ENCODE assay signal across 22 cellular contexts in genomic region chr2:236867441-236868260, GRCh38.
DNase-seq lines count a peak whose midpoint lies in the region; ATAC-seq and TF ChIP-seq lines count a peak whose summit lies in the region.
"Had no signal": no experiment of that assay in that cellular context is flagged by ENCODE, and none has a peak within 500 bp of the region (broad histone marks: within the 10 kb centered on the region; RNA-seq: fewer than 3 reads in every experiment).

No MANE protein-coding gene starts in this region.

- no peaks in the 10 kb centered on the region; the same call in 1 of the 2 replicates for H3K27me3 Mint-ChIP-seq in HFFc6 (ENCODE audit: insufficient read depth)
- H3K27me3 Mint-ChIP-seq in dendritic cell treated with granulocyte-macrophage colony-stimulating factor and Interleukin-4, amounts not matched to agents 40 ng/mL and 50 ng/mL, for 4 days: peaks cover under 1% of the 10 kb centered on the region
- H3K27me3 Mint-ChIP-seq: activated CD4-positive, alpha-beta T cell treated with anti-CD3 and anti-CD28 coated beads, Interleukin-2, amount 10 ng/mL, durations not matched to agents 7 days and 5 days; stimulated activated naive B cell treated with anti-CD40 and anti-IgM and Interleukin-4, amounts not matched to agents 10 μg/mL and 1 μg/mL and 100 μg/mL, for 72 hours had no signal

- H2BK120ac ChIP-seq in mesendoderm (ENCODE audit: low read depth, low read length): no peak overlapping the region

- H3K36me3 Mint-ChIP-seq in HFFc6 (ENCODE audit: low read depth): peaks cover 28% of the 10 kb centered on the region
- H3K36me3 Mint-ChIP-seq in dendritic cell treated with granulocyte-macrophage colony-stimulating factor and Interleukin-4, amounts not matched to agents 40 ng/mL and 50 ng/mL, for 4 days (ENCODE audit: low read depth): peaks cover 25% of the 10 kb centered on the region
- H3K36me3 Mint-ChIP-seq: stimulated activated naive B cell treated with anti-CD40 and anti-IgM and Interleukin-4, amounts not matched to agents 10 μg/mL and 1 μg/mL and 100 μg/mL, for 72 hours had no signal

- H3K56ac ChIP-seq in mesendoderm (ENCODE audit: low read length): no peak overlapping the region

- peaks cover 13% of the 10 kb centered on the region; the same call in 1 of the 2 replicates for H3K9me3 Mint-ChIP-seq in HFFc6
- H3K9me3 Mint-ChIP-seq in dendritic cell treated with granulocyte-macrophage colony-stimulating factor and Interleukin-4, amounts not matched to agents 40 ng/mL and 50 ng/mL, for 4 days: peaks cover 31% of the 10 kb centered on the region

- intact Hi-C loops in dendritic cell treated with granulocyte-macrophage colony-stimulating factor and Interleukin-4, amounts not matched to agents 40 ng/mL and 50 ng/mL, for 4 days (cut with micrococcal nuclease): no loop called here

- H3K4me3 Mint-ChIP-seq in HFFc6: no peak overlapping the region
- no peak overlapping the region for H3K4me3 Mint-ChIP-seq in dendritic cell treated with granulocyte-macrophage colony-stimulating factor and Interleukin-4, amounts not matched to agents 40 ng/mL and 50 ng/mL, for 4 days
- H3K4me3 Mint-ChIP-seq: activated CD4-positive, alpha-beta T cell treated with anti-CD3 and anti-CD28 coated beads, Interleukin-2, amount 10 ng/mL, durations not matched to agents 7 days and 5 days; stimulated activated naive B cell treated with anti-CD40 and anti-IgM and Interleukin-4, amounts not matched to agents 10 μg/mL and 1 μg/mL and 100 μg/mL, for 72 hours had no signal

- H3K27ac ChIP-seq in mesendoderm (ENCODE audit: low read depth, low read length) (no peak overlapping the region), upper lobe of left lung (no peak overlapping the region)
- H3K27ac ChIP-seq: heart left ventricle, transverse colon had no signal

- H2BK5ac ChIP-seq in mesendoderm (ENCODE audit: low read length): no peak overlapping the region

- no peak overlapping the region for H3K4ac ChIP-seq in mesendoderm (ENCODE audit: low read depth, low read length)

- H3K27ac Mint-ChIP-seq in HFFc6: peak overlapping the region; percentile 48; the same call in 1 of the 2 replicates
- peak overlapping the region; percentile 27 for H3K27ac Mint-ChIP-seq in dendritic cell treated with granulocyte-macrophage colony-stimulating factor and Interleukin-4, amounts not matched to agents 40 ng/mL and 50 ng/mL, for 4 days
- H3K27ac Mint-ChIP-seq: activated CD4-positive, alpha-beta T cell treated with anti-CD3 and anti-CD28 coated beads, Interleukin-2, amount 10 ng/mL, durations not matched to agents 7 days and 5 days; stimulated activated naive B cell treated with anti-CD40 and anti-IgM and Interleukin-4, amounts not matched to agents 10 μg/mL and 1 μg/mL and 100 μg/mL, for 72 hours had no signal

- no peak overlapping the region for H2BK15ac ChIP-seq in mesendoderm (replicated peaks; ENCODE audit: low read depth)

- H3K18ac ChIP-seq in mesendoderm (ENCODE audit: low read length): no peak overlapping the region

- peaks cover 0 to 4% (median 1%) of the 10 kb centered on the region in 4 donors for H3K9me3 ChIP-seq in upper lobe of left lung
- H3K9me3 ChIP-seq: Caco-2, transverse colon had no signal

- H4K8ac ChIP-seq in mesendoderm (ENCODE audit: low read depth, low read length): no peak overlapping the region

- no peaks in the 10 kb centered on the region for H3K79me2 ChIP-seq in mesendoderm (ENCODE audit: control insufficient read depth, insufficient read depth, low read length)

- peaks cover 60% of the 10 kb centered on the region for H3K4me1 Mint-ChIP-seq in HFFc6 (ENCODE audit: low read depth)
- peaks cover 52% of the 10 kb centered on the region for H3K4me1 Mint-ChIP-seq in dendritic cell treated with granulocyte-macrophage colony-stimulating factor and Interleukin-4, amounts not matched to agents 40 ng/mL and 50 ng/mL, for 4 days (ENCODE audit: low read depth)

- no peak for ATAC-seq in upper lobe of left lung (ENCODE audit: low FRiP score in 2 of 2)
- no peak for ATAC-seq in GM21576 (IDR thresholded peaks at IDR 0.05; ENCODE audit: unreplicated experiment)
- ATAC-seq: heart left ventricle; stimulated activated naive B cell treated with anti-CD40 and anti-IgM and Interleukin-4, amounts not matched to agents 10 μg/mL and 1 μg/mL and 100 μg/mL, for 72 hours had no signal

- TF ChIP-seq CTCF in AG09309 (IDR thresholded peaks at IDR 0.05; ENCODE audit: control insufficient read depth, insufficient read depth, low read depth, low read length, missing control alignments) (no peak), HFFc6 (IDR thresholded peaks at IDR 0.05) (no peak), upper lobe of left lung (IDR thresholded peaks at IDR 0.05) (no peak)

- no peak overlapping the region for H3K4me2 ChIP-seq in mesendoderm (ENCODE audit: low read length)

- H3K9ac ChIP-seq in mesendoderm (ENCODE audit: low read length): no peak overlapping the region

- H3K4me3 ChIP-seq in AG09309 (ENCODE audit: control insufficient read depth, low read depth, low read length): no peak overlapping the region
- no peak overlapping the region for H3K4me3 ChIP-seq in mesendoderm (ENCODE audit: low read length)
- no peak overlapping the region for H3K4me3 ChIP-seq in upper lobe of left lung
- H3K4me3 ChIP-seq: heart left ventricle, transverse colon had no signal

- H3K4me1 ChIP-seq in mesendoderm (ENCODE audit: control insufficient read depth, low read depth, low read length): no peaks in the 10 kb centered on the region
- peaks cover 6 to 13% (median 10%) of the 10 kb centered on the region in 4 donors for H3K4me1 ChIP-seq in upper lobe of left lung
- H3K4me1 ChIP-seq: transverse colon had no signal

- H3K23ac ChIP-seq in mesendoderm (ENCODE audit: low read length): no peak overlapping the region

- TF ChIP-seq POLR2A in upper lobe of left lung (IDR thresholded peaks at IDR 0.05): no peak

- no peak overlapping the region for H2AK5ac ChIP-seq in mesendoderm (ENCODE audit: low read length)

- no CpG with 5 or more reads among the region's 12 CpGs for WGBS in mesendoderm (ENCODE audit: extremely low coverage, insufficient coverage, low lambda C conversion rate)
- 80 to 85% methylated on average over 12 of the region's 12 CpGs for WGBS in upper lobe of left lung, 2 donors

- no peak for TF ChIP-seq EP300 in upper lobe of left lung (IDR thresholded peaks at IDR 0.05)

- H4K5ac ChIP-seq in mesendoderm (ENCODE audit: low read length): no peak overlapping the region

- H3K79me1 ChIP-seq in mesendoderm (ENCODE audit: low read length): no peaks in the 10 kb centered on the region

- DNase-seq in AG09309 (ENCODE audit: low read depth): peak; percentile 10
- DNase-seq in HFFc6: no peak
- peak; percentile 49 for DNase-seq in mesendoderm
- no peak for DNase-seq in SW480 (ENCODE audit: low spot score)
- DNase-seq in dermis blood vessel endothelial cell: no peak
- DNase-seq in upper lobe of left lung: no peak
- DNase-seq: activated CD4-positive, alpha-beta T cell treated with anti-CD3 and anti-CD28 coated beads, Interleukin-2, amount 10 ng/mL, durations not matched to agents 7 days and 5 days; activated naive CD4-positive, alpha-beta T cell treated with Interleukin-2 at 50 U/mL for 16 hours; Caco-2; cortex of kidney; erythroblast; GF-D8; KG1; NCI-H1105 treated with DMSO at 0.1 percent for 48 hours; NCI-H2171; NCI-H748 treated with DMSO at 0.1 percent for 48 hours; stimulated activated CD4-positive, alpha-beta T cell treated with anti-CD3 and anti-CD28 coated beads, Interleukin-12 subunit alpha, Interleukin-12 subunit beta, amount 100 ng/mL, for 4 hours; stimulated activated naive B cell treated with anti-CD40 and anti-IgM and Interleukin-4, amounts not matched to agents 10 μg/mL and 1 μg/mL and 100 μg/mL, for 72 hours; transverse colon had no signal

- no peaks in the 10 kb centered on the region for H3K36me3 ChIP-seq in mesendoderm (ENCODE audit: control insufficient read depth, insufficient read depth, low read length)
- H3K36me3 ChIP-seq in upper lobe of left lung: no peaks in the 10 kb centered on the region
- H3K36me3 ChIP-seq: heart left ventricle, transverse colon had no signal

- no peaks in the 10 kb centered on the region for H3K27me3 ChIP-seq in mesendoderm (ENCODE audit: insufficient read depth, low read length, poor library complexity)
- H3K27me3 ChIP-seq in upper lobe of left lung: no peaks in the 10 kb centered on the region
- H3K27me3 ChIP-seq: heart left ventricle, transverse colon had no signal

Comparison
In these comparisons a context has a peak if more than half of its experiments do, and no peak if none do; other contexts are left out.
1. DNase-seq: peak in AG09309 (single experiment) and mesendoderm (single experiment); none in HFFc6 (single experiment), SW480 (single experiment), dermis blood vessel endothelial cell (single experiment) and upper lobe of left lung (0 of 2).